In genomic region chr11:17458268-17458667, GRCh38 we compare ENCODE assay signal across 20 cellular contexts. TPM values are rescaled to one million over a fixed set of nuclear protein-coding genes. Genes with fewer than 3 reads are reported as not detected.
"Had no signal": no experiment of that assay in that cellular context is flagged by ENCODE, and none has a peak within 500 bp of the region (broad histone marks: within the 10 kb centered on the region; RNA-seq: fewer than 3 reads in every experiment).

No MANE protein-coding gene starts in this region.

- H3K36me3 Mint-ChIP-seq: memory B cell; natural killer cell treated with Interleukin-12 subunit alpha and Interleukin-12 subunit beta and Interleukin-15 and Interleukin-18, amount 100 ng/mL, for 72 hours had no signal

- H3K4me3 ChIP-seq: colonic mucosa, left ventricle myocardium inferior, lower lobe of right lung, sigmoid colon, skin epidermis, stomach had no signal

- H3K4me1 ChIP-seq: colonic mucosa, foreskin keratinocyte, left ventricle myocardium inferior, lower lobe of right lung, sigmoid colon, stomach had no signal

- H3K36me3 ChIP-seq: colonic mucosa, left ventricle myocardium inferior, lower lobe of right lung, sigmoid colon, stomach had no signal

- H3K9me3 Mint-ChIP-seq: natural killer cell treated with Interleukin-12 subunit alpha and Interleukin-12 subunit beta and Interleukin-15 and Interleukin-18, amount 100 ng/mL, for 72 hours had no signal

- H3K4me3 Mint-ChIP-seq: memory B cell; natural killer cell treated with Interleukin-12 subunit alpha and Interleukin-12 subunit beta and Interleukin-15 and Interleukin-18, amount 100 ng/mL, for 72 hours had no signal

- H3K9me3 ChIP-seq: colonic mucosa, left ventricle myocardium inferior, lower lobe of right lung, sigmoid colon, stomach had no signal

- H3K27me3 ChIP-seq: colonic mucosa, sigmoid colon had no signal

- DNase-seq: colonic mucosa; dermis blood vessel endothelial cell; erythroblast; foreskin keratinocyte; kidney; left cardiac atrium; left ventricle myocardium inferior; lower lobe of right lung; midbrain; sigmoid colon; stimulated activated CD4-positive, alpha-beta T cell treated with anti-CD3 and anti-CD28 coated beads, Interleukin-2, amount 100 ng/mL, for 24 hours; stimulated activated naive CD4-positive, alpha-beta T cell; stomach; trophoblast cell had no signal

- H3K27ac Mint-ChIP-seq: memory B cell; natural killer cell treated with Interleukin-12 subunit alpha and Interleukin-12 subunit beta and Interleukin-15 and Interleukin-18, amount 100 ng/mL, for 72 hours had no signal

- FAIRE-seq: endothelial cell of umbilical vein, kidney, urothelium cell line had no signal

- ATAC-seq: foreskin keratinocyte; left cardiac atrium; lower lobe of right lung; natural killer cell treated with Interleukin-12 subunit alpha and Interleukin-12 subunit beta and Interleukin-15 and Interleukin-18, amount 100 ng/mL, for 72 hours had no signal

- H3K4me1 Mint-ChIP-seq: memory B cell had no signal

- H3K27ac ChIP-seq: colonic mucosa, foreskin keratinocyte, left ventricle myocardium inferior, lower lobe of right lung, sigmoid colon, skin epidermis, stomach had no signal

RNA-seq across cellular contexts. Expression of gene ABCC8, which starts 18.4 kb away (rescaled TPM):
- total RNA-seq: dermis blood vessel endothelial cell; endothelial cell of umbilical vein; foreskin keratinocyte; natural killer cell treated with Interleukin-12 subunit alpha and Interleukin-12 subunit beta and Interleukin-15 and Interleukin-18, amount 100 ng/mL, for 72 hours; pulmonary artery endothelial cell had no signal
- polyA plus RNA-seq: endothelial cell of umbilical vein, foreskin keratinocyte had no signal
